ENCODE assay signal across 1 cellular context in genomic region chr11:64378335-64378884, GRCh38.
TF ChIP-seq lines count a peak whose summit lies in the region.

No MANE protein-coding gene starts in this region.

TF ChIP-seq in IMR-90, 13 proteins besides CTCF, POLR2A, EP300 and RAD21:
- TF ChIP-seq FOS (IDR thresholded peaks at IDR 0.05; ENCODE audit: low read depth, low read length) = no peak
- TF ChIP-seq MXI1 (IDR thresholded peaks at IDR 0.05; ENCODE audit: borderline replicate concordance, low read depth, low read length) = no peak
- TF ChIP-seq MAZ (IDR thresholded peaks at IDR 0.05; ENCODE audit: borderline replicate concordance, low read depth, low read length) = no peak
- TF ChIP-seq CHD1 (IDR thresholded peaks at IDR 0.05; ENCODE audit: low read depth, low read length) = no peak
- TF ChIP-seq CEBPB (IDR thresholded peaks at IDR 0.05; ENCODE audit: low read depth, low read length) = no peak
TF ChIP-seq in IMR-90: peak in this region for 0.
